In the genomic region with DNA sequence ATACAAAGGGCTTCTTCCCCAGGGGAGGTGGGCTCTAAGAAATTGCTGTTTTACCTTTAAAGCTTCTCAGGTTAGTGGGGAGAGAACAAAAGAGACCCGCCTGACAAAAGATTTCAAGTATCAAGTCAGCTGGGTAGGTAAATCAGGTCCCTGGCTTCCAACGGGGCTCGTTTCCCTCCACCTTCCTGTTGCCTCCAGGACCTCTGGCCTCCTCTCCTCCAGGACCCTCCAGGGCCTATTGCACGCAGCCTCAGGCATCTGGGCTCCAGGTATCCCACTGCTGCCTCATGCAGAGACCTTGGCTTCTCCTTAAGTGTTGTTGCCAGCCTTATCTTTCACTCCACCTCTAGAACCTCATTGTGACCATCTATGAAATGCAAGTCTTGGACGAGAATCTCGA, we compare ENCODE assay signal across 1 cellular context.
TF ChIP-seq lines count a peak whose summit lies in the region.

No MANE protein-coding gene starts in this region.

TF ChIP-seq in GM12878, 131 proteins besides CTCF, POLR2A, EP300 and RAD21 (continued from another document):
- TF ChIP-seq RFX5 (IDR thresholded peaks at IDR 0.05; ENCODE audit: low read depth, low read length) = no peak
- TF ChIP-seq BHLHE40 (IDR thresholded peaks at IDR 0.05; ENCODE audit: borderline replicate concordance in 1 of 2, low read depth in 2 of 2, low read length in 1 of 2) = no peak
- TF ChIP-seq PML (IDR thresholded peaks at IDR 0.05; ENCODE audit: low read length) = no peak
- TF ChIP-seq CHD2 (IDR thresholded peaks at IDR 0.05; ENCODE audit: borderline replicate concordance, low read depth, low read length) = no peak
- TF ChIP-seq MYC (IDR thresholded peaks at IDR 0.05; ENCODE audit: insufficient read depth, insufficient read length, insufficient replicate concordance, low read length, severe bottlenecking) = no peak
- TF ChIP-seq, protein P1, sequence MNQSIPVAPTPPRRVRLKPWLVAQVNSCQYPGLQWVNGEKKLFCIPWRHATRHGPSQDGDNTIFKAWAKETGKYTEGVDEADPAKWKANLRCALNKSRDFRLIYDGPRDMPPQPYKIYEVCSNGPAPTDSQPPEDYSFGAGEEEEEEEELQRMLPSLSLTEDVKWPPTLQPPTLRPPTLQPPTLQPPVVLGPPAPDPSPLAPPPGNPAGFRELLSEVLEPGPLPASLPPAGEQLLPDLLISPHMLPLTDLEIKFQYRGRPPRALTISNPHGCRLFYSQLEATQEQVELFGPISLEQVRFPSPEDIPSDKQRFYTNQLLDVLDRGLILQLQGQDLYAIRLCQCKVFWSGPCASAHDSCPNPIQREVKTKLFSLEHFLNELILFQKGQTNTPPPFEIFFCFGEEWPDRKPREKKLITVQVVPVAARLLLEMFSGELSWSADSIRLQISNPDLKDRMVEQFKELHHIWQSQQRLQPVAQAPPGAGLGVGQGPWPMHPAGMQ (IDR thresholded peaks at IDR 0.05; ENCODE audit: borderline replicate concordance) = no peak
